ENCODE assay signal across 7 cellular contexts in genomic region chr1:28508435-28508754, GRCh38. TPM values are rescaled to one million over a fixed set of nuclear protein-coding genes. Genes with fewer than 3 reads are reported as not detected.
A peak's percentile ranks its signal among the peaks of the same experiment; 100 is the strongest.
DNase-seq lines count a peak whose midpoint lies in the region; ATAC-seq, FAIRE-seq and TF ChIP-seq lines count a peak whose summit lies in the region.

No MANE protein-coding gene starts in this region.

- DNase-seq in HFFc6 (peak; percentile 3), GF-D8 (lab: John Stamatoyannopoulos, UW) (no peak), NCI-H1436 (lab: John Stamatoyannopoulos, UW) (no peak), HTR-8/SVneo (ENCODE audit: insufficient read length, low spot score) (no peak)
- peak; percentile 29 to 41 for DNase-seq in activated CD4-positive, alpha-beta T cell treated with anti-CD3 and anti-CD28 coated beads, Interleukin-2, amount 50 U/mL, for 48 hours

- TF ChIP-seq EP300 in gastroesophageal sphincter (IDR thresholded peaks at IDR 0.05) = no peak

- H3K27me3 Mint-ChIP-seq in HFFc6 (ENCODE audit: insufficient read depth) = peaks cover 80% of the 10 kb centered on the region
- H3K27me3 Mint-ChIP-seq in stimulated activated naive CD8-positive, alpha-beta T cell treated with anti-CD3 and anti-CD28 coated beads, Interleukin-15, Interleukin-2, amounts not matched to agents 100 ng/mL and 50 ng/mL, for 24 hours = peaks cover 9% of the 10 kb centered on the region

- no peaks in the 10 kb centered on the region for H3K9me3 ChIP-seq in gastroesophageal sphincter

- TF ChIP-seq POLR2A in gastroesophageal sphincter (IDR thresholded peaks at IDR 0.05) = no peak

- H3K36me3 Mint-ChIP-seq in HFFc6 (ENCODE audit: low read depth) = peaks cover 75% of the 10 kb centered on the region
- H3K36me3 Mint-ChIP-seq in stimulated activated naive CD8-positive, alpha-beta T cell treated with anti-CD3 and anti-CD28 coated beads, Interleukin-15, Interleukin-2, amounts not matched to agents 100 ng/mL and 50 ng/mL, for 24 hours (ENCODE audit: low read depth) = peaks cover 72% of the 10 kb centered on the region

- H3K4me3 Mint-ChIP-seq in HFFc6 = peak overlapping the region; percentile 97
- H3K4me3 Mint-ChIP-seq in stimulated activated naive CD8-positive, alpha-beta T cell treated with anti-CD3 and anti-CD28 coated beads, Interleukin-15, Interleukin-2, amounts not matched to agents 100 ng/mL and 50 ng/mL, for 24 hours = peak overlapping the region; percentile 100

- peak overlapping the region in 3 of 4 donors; percentile 86 to 90 (median 88) for H3K27ac ChIP-seq in gastroesophageal sphincter

- no peak for ATAC-seq in gastroesophageal sphincter

- peak overlapping the region in 1 of 2 donors; percentile 74 for H3K4me3 ChIP-seq in gastroesophageal sphincter

- no peaks in the 10 kb centered on the region for H3K27me3 ChIP-seq in gastroesophageal sphincter

- peaks cover 51% of the 10 kb centered on the region for H3K4me1 Mint-ChIP-seq in HFFc6 (ENCODE audit: low read depth)
- peaks cover 63% of the 10 kb centered on the region for H3K4me1 Mint-ChIP-seq in stimulated activated naive CD8-positive, alpha-beta T cell treated with anti-CD3 and anti-CD28 coated beads, Interleukin-15, Interleukin-2, amounts not matched to agents 100 ng/mL and 50 ng/mL, for 24 hours (ENCODE audit: low read depth)

- TF ChIP-seq CTCF in HFFc6 (IDR thresholded peaks at IDR 0.05) = no peak
- TF ChIP-seq CTCF in gastroesophageal sphincter (IDR thresholded peaks at IDR 0.05) = no peak

- no peak for FAIRE-seq in HTR-8/SVneo (lab: Jason Lieb, UNC)

- peaks cover 4 to 74% (median 33%) of the 10 kb centered on the region in 3 donors for H3K4me1 ChIP-seq in gastroesophageal sphincter

- peaks cover 0 to 58% of the 10 kb centered on the region in 2 donors for H3K36me3 ChIP-seq in gastroesophageal sphincter

- WGBS in gastroesophageal sphincter (ENCODE audit: low coverage in 1 of 2), 2 donors = 19 to 50% methylated on average over 2 to 4 of the region's 5 CpGs

- peak overlapping the region; percentile 96 for H3K27ac Mint-ChIP-seq in HFFc6
- peak overlapping the region; percentile 100 for H3K27ac Mint-ChIP-seq in stimulated activated naive CD8-positive, alpha-beta T cell treated with anti-CD3 and anti-CD28 coated beads, Interleukin-15, Interleukin-2, amounts not matched to agents 100 ng/mL and 50 ng/mL, for 24 hours

- peaks cover 57% of the 10 kb centered on the region for H3K9me3 Mint-ChIP-seq in HFFc6
- H3K9me3 Mint-ChIP-seq in stimulated activated naive CD8-positive, alpha-beta T cell treated with anti-CD3 and anti-CD28 coated beads, Interleukin-15, Interleukin-2, amounts not matched to agents 100 ng/mL and 50 ng/mL, for 24 hours = no peaks in the 10 kb centered on the region

RNA-seq across cellular contexts. Expression of gene RCC1, which starts 2.6 kb away (rescaled TPM):
- total RNA-seq in HFFc6 (2021; fragmentation: NEBNext Ultra II Directional; extraction: Animal tissue kit (Norgen Biotek cat#: 25700)) = 10 to 100 TPM; 30.9 to 45.4 (median 38.4) TPM
- total RNA-seq in gastroesophageal sphincter = 10 to 100 TPM in 3 of 4 donors, 1 to 10 TPM in 1; 5.8 to 21.6 (median 12.7) TPM

RNA-seq across cellular contexts. Expression of gene TRNAU1AP, which starts 44.5 kb away (rescaled TPM):
- total RNA-seq in HFFc6 (2021; fragmentation: NEBNext Ultra II Directional; extraction: Animal tissue kit (Norgen Biotek cat#: 25700)) = 10 to 100 TPM; 20.9 to 33.0 (median 28.2) TPM
- total RNA-seq in gastroesophageal sphincter = 10 to 100 TPM; 18.5 to 25.0 (median 21.8) TPM

Comparison
In these comparisons a context has a peak if more than half of its experiments do, and no peak if none do; other contexts are left out.
1. DNase-seq: peak in HFFc6 (single experiment) and activated CD4-positive, alpha-beta T cell treated with anti-CD3 and anti-CD28 coated beads, Interleukin-2, amount 50 U/mL, for 48 hours (2 of 2); none in GF-D8 (single experiment), NCI-H1436 (single experiment) and HTR-8/SVneo (single experiment).